11 cellular contexts compared by ENCODE assay signal in the genomic region with DNA sequence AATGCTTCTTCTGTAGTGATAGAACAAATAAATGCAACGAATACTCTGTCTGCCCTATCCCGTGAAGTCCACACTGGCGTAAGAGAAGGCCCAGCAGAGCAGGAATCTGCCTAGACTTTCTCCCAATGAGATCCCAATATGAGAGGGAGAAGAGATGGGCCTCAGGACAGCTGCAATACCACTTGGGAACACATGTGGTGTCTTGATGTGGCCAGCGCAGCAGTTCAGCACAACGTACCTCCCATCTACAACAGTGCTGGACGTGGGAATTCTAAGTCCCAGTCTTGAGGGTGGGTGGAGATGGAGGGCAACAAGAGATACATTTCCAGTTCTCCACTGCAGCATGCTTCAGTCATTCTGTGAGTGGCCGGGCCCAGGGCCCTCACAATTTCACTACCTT. TPM values are rescaled to one million over a fixed set of nuclear protein-coding genes. Genes with fewer than 3 reads are reported as not detected.
DNase-seq lines count a peak whose midpoint lies in the region; ATAC-seq and TF ChIP-seq lines count a peak whose summit lies in the region.
"Had no signal": no experiment of that assay in that cellular context is flagged by ENCODE, and none has a peak within 500 bp of the region (broad histone marks: within the 10 kb centered on the region; RNA-seq: fewer than 3 reads in every experiment).

No MANE protein-coding gene starts in this region.

- POLR2A ChIA-PET in Panc1 (lab: Charles Lee), result no interaction called here

- H3K27ac Mint-ChIP-seq in endothelial cell (ENCODE audit: unreplicated experiment), result no peak overlapping the region

- no peak for DNase-seq in AG09309 (ENCODE audit: low read depth)
- DNase-seq in GM12864 (ENCODE audit: low read depth), result no peak
- DNase-seq in Panc1 (ENCODE audit: low read depth, low spot score), result no peak
- no peak for DNase-seq in endothelial cell (ENCODE audit: low spot score)
- no peak for DNase-seq in KBM-7
- no peak for DNase-seq in occipital lobe (lab: John Stamatoyannopoulos, UW)
- DNase-seq: small intestine had no signal

- intact Hi-C loops in Panc1 (cut with micrococcal nuclease; ENCODE audit: unreplicated experiment), result no loop called here

- no peaks in the 10 kb centered on the region for H3K36me3 ChIP-seq in Panc1 (ENCODE audit: control insufficient read depth, insufficient read depth, low read length)

- H3K27ac ChIP-seq in Panc1 (ENCODE audit: low read length), result no peak overlapping the region
- H3K27ac ChIP-seq: BLaER1, VCaP had no signal

- H3K36me3 Mint-ChIP-seq in endothelial cell (ENCODE audit: low read depth, unreplicated experiment), result peaks cover 5% of the 10 kb centered on the region

- H3K4me3 Mint-ChIP-seq in endothelial cell (ENCODE audit: unreplicated experiment), result no peak overlapping the region

- CTCF ChIA-PET in Panc1 (lab: Charles Lee), result no interaction called here

- H3K27me3 Mint-ChIP-seq in endothelial cell (ENCODE audit: unreplicated experiment), result peaks cover 3% of the 10 kb centered on the region

- peaks cover 2% of the 10 kb centered on the region for H3K4me1 Mint-ChIP-seq in endothelial cell (ENCODE audit: unreplicated experiment)

- no peaks in the 10 kb centered on the region for H3K9me3 Mint-ChIP-seq in endothelial cell (ENCODE audit: unreplicated experiment)

- BruUV-seq in Panc1 (replicated peaks; lab: Mats Ljungman, UMichigan), result no TSS peak

- H3K27me3 ChIP-seq in Panc1 (ENCODE audit: control insufficient read depth, insufficient read depth, low read length), result peaks cover 26% of the 10 kb centered on the region
- H3K27me3 ChIP-seq: BLaER1 had no signal

- H3K9me3 ChIP-seq in Panc1 (ENCODE audit: control insufficient read depth, insufficient read depth, low read depth, low read length), result no peaks in the 10 kb centered on the region
- H3K9me3 ChIP-seq: BLaER1 had no signal

- in situ Hi-C loops in Panc1 (cut with HindIII; ENCODE audit: low pct_unique_long_range_greater_than_20kb, low sequenced_read_pairs), result no loop called here
- in situ Hi-C loops in KBM-7 (cut with MboI; ENCODE audit: low pct_unique_long_range_greater_than_20kb, low sequenced_read_pairs), result no loop called here

- H3K4me3 ChIP-seq in AG09309 (ENCODE audit: control insufficient read depth, low read depth, low read length) (no peak overlapping the region), GM12864 (ENCODE audit: low read depth, low read length) (no peak overlapping the region), Panc1 (ENCODE audit: low read depth in 2 of 2, low read length in 2 of 2) (no peak overlapping the region)
- H3K4me3 ChIP-seq: BLaER1 had no signal

- TF ChIP-seq CTCF in AG09309 (IDR thresholded peaks at IDR 0.05; ENCODE audit: control insufficient read depth, insufficient read depth, low read depth, low read length, missing control alignments) (peak; percentile 8), GM12864 (IDR thresholded peaks at IDR 0.05; ENCODE audit: low read depth, low read length, missing control alignments) (peak; percentile 33), Panc1 (IDR thresholded peaks at IDR 0.05) (no peak), endothelial cell (IDR thresholded peaks at IDR 0.05; ENCODE audit: unreplicated experiment) (peak; percentile 28)

- ATAC-seq in Panc1, result peak; percentile 67
- no peak for ATAC-seq in HG02970 (IDR thresholded peaks at IDR 0.05; ENCODE audit: low FRiP score, unreplicated experiment)
- no peak for ATAC-seq in GM18517 (IDR thresholded peaks at IDR 0.05; ENCODE audit: unreplicated experiment)

- H3K4me1 ChIP-seq in Panc1 (ENCODE audit: control insufficient read depth, insufficient read depth, low read length), result no peaks in the 10 kb centered on the region

RNA-seq across cellular contexts. Expression of gene FIGNL1, which starts 45.8 kb away (rescaled TPM):
- 28.0 TPM for total RNA-seq in Panc1 (2021; ENCODE audit: unreplicated experiment)
- polyA plus RNA-seq in Panc1 (2012; ENCODE audit: insufficient read length), result 5.9 TPM
- total RNA-seq in endothelial cell (ENCODE audit: unreplicated experiment), result 18.4 TPM
- 47.7 TPM for total RNA-seq in occipital lobe
